26 cellular contexts compared by ENCODE assay signal in genomic region chr14:99806040-99806439, GRCh38. TPM values are rescaled to one million over a fixed set of nuclear protein-coding genes. Genes with fewer than 3 reads are reported as not detected.
"Had no signal": no experiment of that assay in that cellular context is flagged by ENCODE, and none has a peak within 500 bp of the region (broad histone marks: within the 10 kb centered on the region; RNA-seq: fewer than 3 reads in every experiment).

No MANE protein-coding gene starts in this region.

- H3K27me3 ChIP-seq: adrenal gland, body of pancreas, heart right ventricle had no signal

- ATAC-seq: activated CD4-positive, alpha-beta T cell treated with anti-CD3 and anti-CD28 coated beads for 36 hours; activated CD8-positive, alpha-beta memory T cell treated with anti-CD3 and anti-CD28 coated beads, Interleukin-2, amount 10 ng/mL, durations not matched to agents 7 days and 5 days; activated CD8-positive, alpha-beta T cell treated with anti-CD3 and anti-CD28 coated beads, Interleukin-2, amount 10 ng/mL, durations not matched to agents 7 days and 5 days; activated naive CD8-positive, alpha-beta T cell treated with anti-CD3 and anti-CD28 coated beads, Interleukin-2, amount 50 U/mL, for 24 hours; body of pancreas; heart right ventricle; T-helper 17 cell had no signal

- H3K27ac ChIP-seq: adrenal gland, body of pancreas, epithelial cell of prostate, esophagus squamous epithelium, heart right ventricle had no signal

- H3K36me3 ChIP-seq: adrenal gland, esophagus squamous epithelium, heart right ventricle had no signal

- H3K9me3 ChIP-seq: adrenal gland, body of pancreas, esophagus squamous epithelium, heart right ventricle had no signal

- H3K4me3 ChIP-seq: adrenal gland, body of pancreas, esophagus squamous epithelium, heart right ventricle had no signal

- DNase-seq: activated CD4-positive, alpha-beta memory T cell treated with anti-CD3 and anti-CD28 coated beads for 36 hours; activated CD4-positive, alpha-beta T cell treated with anti-CD3 and anti-CD28 coated beads for 36 hours; activated CD4-positive, alpha-beta T cell treated with anti-CD3 and anti-CD28 coated beads, Interleukin-2, amount 10 ng/mL, durations not matched to agents 24 days and 14 days; activated CD4-positive, CD25-positive, alpha-beta regulatory T cell; activated CD4-positive, CD25-positive, alpha-beta regulatory T cell treated with anti-CD3 and anti-CD28 coated beads, Interleukin-2, amount 50 U/mL, for 72 hours; activated CD8-positive, alpha-beta memory T cell treated with anti-CD3 and anti-CD28 coated beads, Interleukin-2, amount 10 ng/mL, durations not matched to agents 7 days and 5 days; activated CD8-positive, alpha-beta memory T cell treated with anti-CD3 and anti-CD28 coated beads, Interleukin-2, amount 50 U/mL, for 4 hours; activated CD8-positive, alpha-beta T cell treated with anti-CD3 and anti-CD28 coated beads, Interleukin-2, amount 10 ng/mL, durations not matched to agents 7 days and 5 days; activated effector memory CD4-positive, alpha-beta T cell treated with anti-CD3 and anti-CD28 coated beads, Interleukin-2, amount 50 U/mL, for 16 hours; activated naive CD4-positive, alpha-beta T cell treated with anti-CD3 and anti-CD28 coated beads for 36 hours; activated naive CD8-positive, alpha-beta T cell treated with anti-CD3 and anti-CD28 coated beads for 36 hours; activated naive CD8-positive, alpha-beta T cell treated with anti-CD3 and anti-CD28 coated beads, Interleukin-2, amount 50 U/mL, for 24 hours; activated T-cell treated with anti-CD3 and anti-CD28 coated beads, Interleukin-2, amount 50 U/mL, for 1 hour; activated T-cell treated with anti-CD3 and anti-CD28 coated beads, Interleukin-2, amount 50 U/mL, for 48 hours; adrenal gland; amygdala; aorta; body of pancreas; effector CD8-positive, alpha-beta T cell; esophagus squamous epithelium; foreskin fibroblast; heart right ventricle; T-helper 1 cell; T-helper 17 cell; T1000 had no signal

RNA-seq across cellular contexts. Expression of gene EML1, which starts 12.8 kb away (rescaled TPM):
- total RNA-seq: activated CD8-positive, alpha-beta memory T cell treated with anti-CD3 and anti-CD28 coated beads, Interleukin-2, amount 10 ng/mL, durations not matched to agents 7 days and 5 days; activated CD8-positive, alpha-beta T cell treated with anti-CD3 and anti-CD28 coated beads, Interleukin-2, amount 10 ng/mL, durations not matched to agents 7 days and 5 days had no signal
